ENCODE assay signal across 9 cellular contexts in the genomic region with DNA sequence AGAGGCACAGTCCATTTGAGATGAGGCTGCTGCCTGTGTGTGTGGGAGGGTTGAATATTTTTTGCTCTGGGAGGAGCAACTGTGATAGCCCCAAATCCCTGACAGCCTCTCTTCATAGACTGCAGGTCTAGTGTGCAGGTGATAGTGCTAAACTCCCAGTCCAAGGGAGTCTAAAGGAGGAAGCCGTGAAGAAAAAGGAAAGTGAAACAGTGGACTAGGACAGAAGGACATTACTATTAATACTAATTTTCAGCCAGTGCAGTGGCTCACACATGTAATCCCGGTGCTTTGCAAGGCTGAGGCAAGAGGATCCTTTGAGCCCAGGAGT.
DNase-seq lines count a peak whose midpoint lies in the region; ATAC-seq lines count a peak whose summit lies in the region.
"Had no signal": no experiment of that assay in that cellular context is flagged by ENCODE, and none has a peak within 500 bp of the region (broad histone marks: within the 10 kb centered on the region; RNA-seq: fewer than 3 reads in every experiment).

No MANE protein-coding gene starts in this region.

- H3K4me1 Mint-ChIP-seq in activated CD4-positive, alpha-beta T cell treated with anti-CD3 and anti-CD28 coated beads, Interleukin-2, amount 10 ng/mL, durations not matched to agents 7 days and 5 days: peaks cover 7% of the 10 kb centered on the region
- H3K4me1 Mint-ChIP-seq: activated naive CD4-positive, alpha-beta T cell treated with anti-CD3 and anti-CD28 coated beads, Interleukin-2, amount 50 U/mL, for 24 hours had no signal

- peak overlapping the region; percentile 48 for H3K27ac Mint-ChIP-seq in activated CD4-positive, alpha-beta T cell treated with anti-CD3 and anti-CD28 coated beads, Interleukin-2, amount 10 ng/mL, durations not matched to agents 7 days and 5 days
- H3K27ac Mint-ChIP-seq: activated naive CD4-positive, alpha-beta T cell treated with anti-CD3 and anti-CD28 coated beads, Interleukin-2, amount 50 U/mL, for 24 hours had no signal

- WGBS in thymus: 28% methylated on average over 2 of the region's 2 CpGs

- peak overlapping the region; percentile 37 for H3K27ac ChIP-seq in thymus (ENCODE audit: low read depth)

- peaks cover 2% of the 10 kb centered on the region for H3K9me3 Mint-ChIP-seq in activated CD4-positive, alpha-beta T cell treated with anti-CD3 and anti-CD28 coated beads, Interleukin-2, amount 10 ng/mL, durations not matched to agents 7 days and 5 days
- H3K9me3 Mint-ChIP-seq: activated naive CD4-positive, alpha-beta T cell treated with anti-CD3 and anti-CD28 coated beads, Interleukin-2, amount 50 U/mL, for 24 hours had no signal

- no peak overlapping the region for H3K4me3 Mint-ChIP-seq in activated CD4-positive, alpha-beta T cell treated with anti-CD3 and anti-CD28 coated beads, Interleukin-2, amount 10 ng/mL, durations not matched to agents 7 days and 5 days
- H3K4me3 Mint-ChIP-seq: activated naive CD4-positive, alpha-beta T cell treated with anti-CD3 and anti-CD28 coated beads, Interleukin-2, amount 50 U/mL, for 24 hours had no signal

- POLR2A ChIA-PET in activated CD4-positive, alpha-beta T cell treated with anti-CD3 and anti-CD28 coated beads, Interleukin-2, amount 10 ng/mL, durations not matched to agents 7 days and 5 days (lab: Charles Lee): no interaction called here

- no peaks in the 10 kb centered on the region for H3K27me3 ChIP-seq in thymus (ENCODE audit: control insufficient read depth, insufficient read depth)

- CTCF ChIA-PET in activated CD4-positive, alpha-beta T cell treated with anti-CD3 and anti-CD28 coated beads, Interleukin-2, amount 10 ng/mL, durations not matched to agents 7 days and 5 days (lab: Charles Lee): no interaction called here

- no peaks in the 10 kb centered on the region for H3K36me3 ChIP-seq in thymus (ENCODE audit: control insufficient read depth, insufficient read depth)

- H3K27me3 Mint-ChIP-seq in activated CD4-positive, alpha-beta T cell treated with anti-CD3 and anti-CD28 coated beads, Interleukin-2, amount 10 ng/mL, durations not matched to agents 7 days and 5 days: peaks cover 5% of the 10 kb centered on the region

- H3K9me3 ChIP-seq in thymus (ENCODE audit: control insufficient read depth): no peaks in the 10 kb centered on the region

- no peak overlapping the region for H3K4me3 ChIP-seq in thymus (ENCODE audit: low read length)

- H3K4me1 ChIP-seq in thymus (ENCODE audit: control insufficient read depth, insufficient read depth, low read length): no peaks in the 10 kb centered on the region

- DNase-seq in activated CD4-positive, alpha-beta T cell treated with anti-CD3 and anti-CD28 coated beads, Interleukin-2, amount 10 ng/mL, durations not matched to agents 7 days and 5 days: no peak
- no peak for DNase-seq in activated CD4-positive, alpha-beta T cell treated with anti-CD3 and anti-CD28 coated beads for 4 hours
- DNase-seq in NCI-H2029 (lab: John Stamatoyannopoulos, UW) (peak; percentile 55), glomerular visceral epithelial cell (ENCODE audit: extremely low spot score) (peak; percentile 20)
- DNase-seq in stimulated activated CD4-positive, alpha-beta T cell treated with anti-CD3 and anti-CD28 coated beads, Interleukin-1b, Interleukin-23, amount 100 ng/mL, for 48 hours: no peak
- no peak for DNase-seq in activated CD4-positive, alpha-beta T cell treated with anti-CD3 and anti-CD28 coated beads, Interleukin-2, amount 50 U/mL, for 1 hour

- no peaks in the 10 kb centered on the region for H3K36me3 Mint-ChIP-seq in activated CD4-positive, alpha-beta T cell treated with anti-CD3 and anti-CD28 coated beads, Interleukin-2, amount 10 ng/mL, durations not matched to agents 7 days and 5 days (ENCODE audit: low read depth)

- ATAC-seq in GM19397 (IDR thresholded peaks at IDR 0.05; ENCODE audit: unreplicated experiment): no peak

Comparison
In these comparisons a context has a peak if more than half of its experiments do, and no peak if none do; other contexts are left out.
1. DNase-seq: peak in NCI-H2029 (single experiment) and glomerular visceral epithelial cell (single experiment); none in activated CD4-positive, alpha-beta T cell treated with anti-CD3 and anti-CD28 coated beads, Interleukin-2, amount 10 ng/mL, durations not matched to agents 7 days and 5 days (single experiment), activated CD4-positive, alpha-beta T cell treated with anti-CD3 and anti-CD28 coated beads for 4 hours (0 of 2), stimulated activated CD4-positive, alpha-beta T cell treated with anti-CD3 and anti-CD28 coated beads, Interleukin-1b, Interleukin-23, amount 100 ng/mL, for 48 hours (single experiment) and activated CD4-positive, alpha-beta T cell treated with anti-CD3 and anti-CD28 coated beads, Interleukin-2, amount 50 U/mL, for 1 hour (single experiment).